29 cellular contexts compared by ENCODE assay signal in the genomic region with DNA sequence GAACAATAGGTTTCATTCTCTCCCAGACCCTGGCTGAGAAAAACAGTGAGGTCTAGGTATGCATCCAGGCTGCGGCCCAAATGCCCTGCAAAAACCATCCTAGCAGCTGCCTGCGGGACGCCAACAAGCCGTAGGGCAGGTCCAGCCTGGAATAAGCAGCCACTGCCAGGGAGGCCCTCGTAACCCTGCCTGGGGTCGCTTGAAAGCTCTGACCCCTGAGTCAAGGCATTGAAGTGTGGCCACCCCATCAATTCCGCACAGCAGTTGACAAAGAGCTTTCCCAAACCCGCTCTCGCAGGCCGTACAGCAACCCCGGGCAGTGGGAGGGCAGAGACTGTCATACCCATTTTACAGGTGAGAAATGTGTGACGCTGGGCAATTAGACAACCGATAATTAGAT. TPM values are rescaled to one million over a fixed set of nuclear protein-coding genes. Genes with fewer than 3 reads are reported as not detected.
DNase-seq lines count a peak whose midpoint lies in the region; ATAC-seq, FAIRE-seq and TF ChIP-seq lines count a peak whose summit lies in the region.
"Had no signal": no experiment of that assay in that cellular context is flagged by ENCODE, and none has a peak within 500 bp of the region (broad histone marks: within the 10 kb centered on the region; RNA-seq: fewer than 3 reads in every experiment).

No MANE protein-coding gene starts in this region.

- H3K4me3 ChIP-seq in right cardiac atrium (ENCODE audit: low read length) (no peak overlapping the region), H1 (ENCODE audit: extremely low read depth in 1 of 4, insufficient read depth in 2 of 4, low read depth in 3 of 4, low read length in 4 of 4) (no peak overlapping the region)
- H3K4me3 ChIP-seq: BLaER1, GM12878 had no signal

- H3K23me2 ChIP-seq in H1 (ENCODE audit: low read depth, low read length): no peaks in the 10 kb centered on the region

- H4K20me1 ChIP-seq in H1 (replicated peaks in 1 of 2; ENCODE audit: control insufficient read depth in 1 of 2, insufficient read depth in 2 of 2, low read length in 2 of 2): peaks cover 0 to 2% of the 10 kb centered on the region in 2 experiments
- H4K20me1 ChIP-seq: BLaER1 had no signal

- no peaks in the 10 kb centered on the region for H3K36me3 ChIP-seq in H1 (ENCODE audit: control insufficient read depth in 2 of 4, insufficient read depth in 4 of 4, low read length in 3 of 4)
- H3K36me3 ChIP-seq: BE2C had no signal

- no peak overlapping the region for H2BK15ac ChIP-seq in H1 (ENCODE audit: low read length)

- TF ChIP-seq EP300 in H1 (IDR thresholded peaks at IDR 0.05; ENCODE audit: borderline replicate concordance in 1 of 2, low read depth in 2 of 2, low read length in 2 of 2): no peak

- no peaks in the 10 kb centered on the region for H3K79me2 ChIP-seq in H1 (ENCODE audit: control insufficient read depth in 1 of 2, insufficient read depth in 2 of 2, low read length in 2 of 2)

- H3K27ac ChIP-seq in right cardiac atrium (ENCODE audit: low read length) (no peak overlapping the region), H1 (ENCODE audit: low read depth, low read length) (no peak overlapping the region)
- H3K27ac ChIP-seq: BLaER1 had no signal

- no peak overlapping the region for H3K4me2 ChIP-seq in H1 (ENCODE audit: insufficient read depth in 1 of 2, low read depth in 2 of 2, low read length in 2 of 2)
- H3K4me2 ChIP-seq: BLaER1 had no signal

- H2BK120ac ChIP-seq in H1 (replicated peaks; ENCODE audit: low read depth, low read length): no peak overlapping the region

- TF ChIP-seq RAD21 in H1 (IDR thresholded peaks at IDR 0.05 in 1 of 2, conservative IDR thresholded peaks at IDR 0.05 in 1 of 2; ENCODE audit: low read depth in 2 of 2, low read length in 2 of 2): no peak

- no peak overlapping the region for H3K4ac ChIP-seq in H1 (replicated peaks; ENCODE audit: insufficient read length, low read depth, low read length)

- no peak overlapping the region for H3K23ac ChIP-seq in H1 (ENCODE audit: insufficient read length)

- CTCF ChIA-PET in H1 (lab: Charles Lee; ENCODE audit: partially characterized antibody): interaction anchor here (0.6 kb wide), 1 partner anchor 55 kb away, joined by 3 read pairs; no protein-coding TSS in a partner anchor

- H3K79me1 ChIP-seq in H1 (ENCODE audit: low read depth, low read length): no peaks in the 10 kb centered on the region

- TF ChIP-seq CTCF in H1 (IDR thresholded peaks at IDR 0.05; ENCODE audit: control extremely low read depth in 1 of 3, insufficient read depth in 1 of 3, low read depth in 1 of 3, low read length in 3 of 3): no peak
- no peak for TF ChIP-seq CTCF in nephron progenitor cell (IDR thresholded peaks at IDR 0.05)

- no peak overlapping the region for H3K4me3 Mint-ChIP-seq in T-helper 17 cell
- no peak overlapping the region for H3K4me3 Mint-ChIP-seq in nephron progenitor cell
- H3K4me3 Mint-ChIP-seq: CD14-positive monocyte; CD4-positive, alpha-beta memory T cell; CD4-positive, CD25-positive, alpha-beta regulatory T cell; CD8-positive, alpha-beta memory T cell had no signal

- H4K8ac ChIP-seq in H1 (ENCODE audit: extremely low read depth, insufficient read depth, low read length): peak overlapping the region; percentile 38; the same call in 1 of the 2 replicates

- no peaks in the 10 kb centered on the region for H3K9me3 Mint-ChIP-seq in nephron progenitor cell
- H3K9me3 Mint-ChIP-seq: CD4-positive, alpha-beta memory T cell; CD4-positive, CD25-positive, alpha-beta regulatory T cell; CD8-positive, alpha-beta memory T cell had no signal

- DNase-seq in left cardiac atrium: peak; percentile 12
- no peak for DNase-seq in right cardiac atrium
- DNase-seq in T-helper 17 cell: no peak
- no peak for DNase-seq in H1 (ENCODE audit: low read depth in 1 of 2, low spot score in 2 of 2)
- peak; percentile 33 for DNase-seq in nephron progenitor cell
- DNase-seq in HuH-7 (ENCODE audit: low spot score): no peak
- DNase-seq in GOT3 (lab: John Stamatoyannopoulos, UW): no peak
- DNase-seq in urothelium cell line (ENCODE audit: low spot score): no peak
- DNase-seq: 8988T; ACHN; BE2C; C1 segment of cervical spinal cord; CD4-positive, alpha-beta memory T cell; CD4-positive, CD25-positive, alpha-beta regulatory T cell; CD8-positive, alpha-beta memory T cell; COR-L47; DMS 273 treated with DMSO at 0.1 percent for 48 hours; DMS153; DMS53; DMS79; DND-41; EL; GDM1 had no signal

- no peak overlapping the region for H3K18ac ChIP-seq in H1 (ENCODE audit: extremely low read depth, low read length)

- no peak for TF ChIP-seq POLR2A in H1 (IDR thresholded peaks at IDR 0.05; ENCODE audit: control extremely low read depth in 1 of 2, low read depth in 2 of 2, low read length in 2 of 2)

- POLR2A ChIA-PET in H1 (lab: Charles Lee; ENCODE audit: partially characterized antibody): no interaction called here

- H3K9me3 ChIP-seq in right cardiac atrium (ENCODE audit: control insufficient read depth, low read length) (no peaks in the 10 kb centered on the region), T-helper 17 cell (ENCODE audit: control insufficient read depth, low read length, poor library complexity, severe bottlenecking) (no peaks in the 10 kb centered on the region), H1 (ENCODE audit: insufficient read depth in 2 of 2, low read depth in 1 of 2, low read length in 1 of 2) (no peaks in the 10 kb centered on the region)
- H3K9me3 ChIP-seq: BE2C, BLaER1 had no signal

- H3K14ac ChIP-seq in H1 (ENCODE audit: insufficient read length): no peak overlapping the region

- no peak overlapping the region for H3K9ac ChIP-seq in H1 (replicated peaks in 1 of 4; ENCODE audit: extremely low read depth in 1 of 4, low read depth in 3 of 4, low read length in 3 of 4)
- H3K9ac ChIP-seq: BLaER1 had no signal

- intact Hi-C loops in left cardiac atrium (cut with DNase I): no loop called here
- intact Hi-C loops in right cardiac atrium (cut with DNase I): no loop called here

- H3K27me3 Mint-ChIP-seq in T-helper 17 cell (no peaks in the 10 kb centered on the region), nephron progenitor cell (ENCODE audit: low read depth, poor library complexity) (no peaks in the 10 kb centered on the region)
- H3K27me3 Mint-ChIP-seq: CD4-positive, alpha-beta memory T cell; CD4-positive, CD25-positive, alpha-beta regulatory T cell; CD8-positive, alpha-beta memory T cell had no signal

- H3K36me3 Mint-ChIP-seq in T-helper 17 cell (ENCODE audit: low read depth) (no peaks in the 10 kb centered on the region), nephron progenitor cell (ENCODE audit: low read depth) (peaks cover 22% of the 10 kb centered on the region)
- H3K36me3 Mint-ChIP-seq: CD4-positive, CD25-positive, alpha-beta regulatory T cell; CD8-positive, alpha-beta memory T cell had no signal

- no peaks in the 10 kb centered on the region for H3K4me1 ChIP-seq in right cardiac atrium (ENCODE audit: control insufficient read depth, insufficient read depth, low read length)
- no peaks in the 10 kb centered on the region; a peak in 1 of 7 replicates for H3K4me1 ChIP-seq in H1 (replicated peaks in 1 of 4; ENCODE audit: control insufficient read depth in 3 of 4, insufficient read depth in 4 of 4, low read length in 3 of 4)
- H3K4me1 ChIP-seq: BLaER1 had no signal

- H4K5ac ChIP-seq in H1 (ENCODE audit: insufficient read length, low read depth, low read length): no peak overlapping the region

- no peak overlapping the region for H2AFZ ChIP-seq in H1 (ENCODE audit: low read length)

- whole genome bisulfite sequencing in right cardiac atrium: 89% methylated on average over 13 of the region's 13 CpGs
- 81% methylated on average over 13 of the region's 13 CpGs; no CpG with 5 or more reads in 1 of the 2 experiments for WGBS in H1 (ENCODE audit: extremely low coverage in 1 of 2, insufficient coverage in 1 of 2, insufficient read length in 1 of 2, insufficient replicate concordance in 2 of 2, low coverage in 1 of 2, low lambda C conversion rate in 2 of 2, missing lambda C conversion rate in 1 of 2), 2 experiments

- peaks cover 5% of the 10 kb centered on the region for H3K4me1 Mint-ChIP-seq in T-helper 17 cell
- peaks cover 30% of the 10 kb centered on the region for H3K4me1 Mint-ChIP-seq in nephron progenitor cell
- H3K4me1 Mint-ChIP-seq: CD14-positive monocyte; CD4-positive, alpha-beta memory T cell; CD4-positive, CD25-positive, alpha-beta regulatory T cell; CD8-positive, alpha-beta memory T cell had no signal

- peak overlapping the region; percentile 37 for H3K27ac Mint-ChIP-seq in T-helper 17 cell
- no peak overlapping the region for H3K27ac Mint-ChIP-seq in nephron progenitor cell
- H3K27ac Mint-ChIP-seq: CD14-positive monocyte; CD4-positive, alpha-beta memory T cell; CD4-positive, CD25-positive, alpha-beta regulatory T cell; CD8-positive, alpha-beta memory T cell had no signal

- H3K27me3 ChIP-seq in right cardiac atrium (ENCODE audit: control insufficient read depth, insufficient read depth): no peaks in the 10 kb centered on the region
- no peaks in the 10 kb centered on the region for H3K27me3 ChIP-seq in H1 (replicated peaks in 1 of 4; ENCODE audit: control insufficient read depth in 3 of 4, extremely low read depth in 1 of 4, insufficient read depth in 3 of 4, low read length in 3 of 4)
- H3K27me3 ChIP-seq: BE2C, BLaER1 had no signal

- no peak overlapping the region for H2BK12ac ChIP-seq in H1 (ENCODE audit: low read depth, low read length)

- no peak overlapping the region for H3K56ac ChIP-seq in H1 (replicated peaks; ENCODE audit: insufficient read length, low read depth, low read length)

- no peak for ATAC-seq in left cardiac atrium
- no peak for ATAC-seq in right cardiac atrium
- ATAC-seq in T-helper 17 cell: no peak
- ATAC-seq: GM12878 had no signal

- FAIRE-seq in H1 (lab: Jason Lieb, UNC): no peak
- FAIRE-seq in urothelium cell line (lab: Jason Lieb, UNC): no peak
- FAIRE-seq: A204.1, GM12878, GM12892, GM18507 had no signal

- no peak overlapping the region for H4K91ac ChIP-seq in H1 (replicated peaks; ENCODE audit: insufficient read length, low read length)

- H2AK5ac ChIP-seq in H1 (ENCODE audit: low read depth, low read length): no peak overlapping the region

- H2BK20ac ChIP-seq in H1 (ENCODE audit: low read length): no peak overlapping the region

- no peak overlapping the region for H2BK5ac ChIP-seq in H1 (ENCODE audit: low read depth, low read length)

RNA-seq across cellular contexts. Expression of gene TRPV1, which starts 11.1 kb away (rescaled TPM):
- total RNA-seq in left cardiac atrium (1 to 10 TPM; 3.3 to 3.4 TPM), right cardiac atrium (1 to 10 TPM; 3.5 to 4.6 (median 3.7) TPM), T-helper 17 cell (1 to 10 TPM; 3.2 to 4.0 TPM)
- polyA plus RNA-seq in right cardiac atrium (3.6 TPM), H1 (2011; rRNA removed) (3.0 and 3.5 TPM in 2 replicates)
- 2.5 and 3.0 TPM in 2 replicates for total RNA-seq in H1 (2021; fragmentation: NEBNext Ultra II Directional; extraction: Animal tissue kit (Norgen Biotek cat#: 25700))
- 3.4 TPM for polyA plus RNA-seq in H1 (2011; cell fraction: cytosol; rRNA removed)
- polyA plus RNA-seq in H1 (2011; cell fraction: nucleus; rRNA removed): 10.8 TPM
- 2.8 to 3.6 TPM (median 3.5 TPM) in 4 replicates for polyA plus RNA-seq in H1 (2012, experiment 1 of 2)
- polyA plus RNA-seq in H1 (2012, experiment 2 of 2): 1.5 TPM
- polyA plus RNA-seq in H1 (2013, experiment 1 of 2): 2.1 TPM
- polyA plus RNA-seq in H1 (2013, experiment 2 of 2): 1.9 TPM
- polyA minus RNA-seq in H1 (2011; rRNA and poly(A)+ RNA removed): 3.5 and 4.8 TPM in 2 replicates
- polyA minus RNA-seq in H1 (2011; cell fraction: cytosol; rRNA and poly(A)+ RNA removed): 0.88 TPM
- 3.9 TPM for polyA minus RNA-seq in H1 (2011; cell fraction: nucleus; rRNA and poly(A)+ RNA removed)
- polyA plus RNA-seq: CD14-positive monocyte had no signal

RNA-seq across cellular contexts. Expression of gene SHPK, which starts 38.0 kb away (rescaled TPM):
- 1 to 10 TPM; 4.6 to 6.1 TPM for total RNA-seq in left cardiac atrium
- total RNA-seq in right cardiac atrium: 1 to 10 TPM; 4.6 to 5.8 (median 4.9) TPM
- 2.9 TPM for polyA plus RNA-seq in right cardiac atrium
- total RNA-seq in T-helper 17 cell: 1 to 10 TPM; 5.3 to 6.4 TPM
- total RNA-seq in H1 (2021; fragmentation: NEBNext Ultra II Directional; extraction: Animal tissue kit (Norgen Biotek cat#: 25700)): 36.7 and 37.3 TPM in 2 replicates
- polyA plus RNA-seq in H1 (2011; rRNA removed): 28.6 and 35.5 TPM in 2 replicates
- 31.3 TPM for polyA plus RNA-seq in H1 (2011; cell fraction: cytosol; rRNA removed)
- polyA plus RNA-seq in H1 (2011; cell fraction: nucleus; rRNA removed): 30.6 TPM
- 23.2 to 29.6 TPM (median 26.8 TPM) in 4 replicates for polyA plus RNA-seq in H1 (2012, experiment 1 of 2)
- 30.1 TPM for polyA plus RNA-seq in H1 (2012, experiment 2 of 2)
- polyA plus RNA-seq in H1 (2013, experiment 1 of 2): 17.8 TPM
- 18.5 TPM for polyA plus RNA-seq in H1 (2013, experiment 2 of 2)
- 52.4 and 60.5 TPM in 2 replicates for polyA minus RNA-seq in H1 (2011; rRNA and poly(A)+ RNA removed)
- polyA minus RNA-seq in H1 (2011; cell fraction: cytosol; rRNA and poly(A)+ RNA removed): 28.8 TPM
- 26.7 TPM for polyA minus RNA-seq in H1 (2011; cell fraction: nucleus; rRNA and poly(A)+ RNA removed)

RNA-seq across cellular contexts. Expression of gene CTNS, which starts 38.5 kb away (rescaled TPM):
- total RNA-seq in left cardiac atrium: 1 to 10 TPM; 8.3 to 9.6 TPM
- total RNA-seq in right cardiac atrium: 10 to 100 TPM in 1 of 4 donors, 1 to 10 TPM in 3; 7.7 to 10.5 (median 8.4) TPM
- polyA plus RNA-seq in right cardiac atrium: 7.4 TPM
- total RNA-seq in T-helper 17 cell: 1 to 10 TPM; 6.9 to 7.4 TPM
- 12.9 and 16.4 TPM in 2 replicates for total RNA-seq in H1 (2021; fragmentation: NEBNext Ultra II Directional; extraction: Animal tissue kit (Norgen Biotek cat#: 25700))
- polyA plus RNA-seq in H1 (2011; rRNA removed): 11.6 and 13.1 TPM in 2 replicates
- polyA plus RNA-seq in H1 (2011; cell fraction: cytosol; rRNA removed): 11.9 TPM
- polyA plus RNA-seq in H1 (2011; cell fraction: nucleus; rRNA removed): 22.3 TPM
- 13.0 to 16.4 TPM (median 15.1 TPM) in 4 replicates for polyA plus RNA-seq in H1 (2012, experiment 1 of 2)
- polyA plus RNA-seq in H1 (2012, experiment 2 of 2): 19.1 TPM
- 22.0 TPM for polyA plus RNA-seq in H1 (2013, experiment 1 of 2)
- polyA plus RNA-seq in H1 (2013, experiment 2 of 2): 21.1 TPM
- polyA minus RNA-seq in H1 (2011; rRNA and poly(A)+ RNA removed): 12.1 and 12.4 TPM in 2 replicates
- polyA minus RNA-seq in H1 (2011; cell fraction: cytosol; rRNA and poly(A)+ RNA removed): 6.5 TPM
- polyA minus RNA-seq in H1 (2011; cell fraction: nucleus; rRNA and poly(A)+ RNA removed): 13.1 TPM

RNA-seq across cellular contexts. Expression of gene TRPV3, which starts 40.5 kb away (rescaled TPM):
- 1 to 10 TPM; 1.2 to 2.1 TPM for total RNA-seq in left cardiac atrium
- 1 to 10 TPM; 2.6 to 3.3 (median 2.8) TPM for total RNA-seq in right cardiac atrium
- polyA plus RNA-seq in right cardiac atrium: 1.6 TPM
- total RNA-seq in T-helper 17 cell: under 1 TPM; 0.27 to 0.55 TPM
- total RNA-seq in H1 (2021; fragmentation: NEBNext Ultra II Directional; extraction: Animal tissue kit (Norgen Biotek cat#: 25700)): 0.40 and 0.56 TPM in 2 replicates
- polyA plus RNA-seq in H1 (2011; rRNA removed): 1.0 and 1.1 TPM in 2 replicates
- 1.6 TPM for polyA plus RNA-seq in H1 (2011; cell fraction: cytosol; rRNA removed)
- polyA plus RNA-seq in H1 (2011; cell fraction: nucleus; rRNA removed): 3.0 TPM
- polyA plus RNA-seq in H1 (2012, experiment 1 of 2): 0.55 to 0.91 TPM (median 0.73 TPM) in 4 replicates
- 0.12 TPM for polyA plus RNA-seq in H1 (2012, experiment 2 of 2)
- polyA plus RNA-seq in H1 (2013, experiment 1 of 2): 0.36 TPM
- polyA plus RNA-seq in H1 (2013, experiment 2 of 2): 0.28 TPM
- polyA minus RNA-seq in H1 (2011; rRNA and poly(A)+ RNA removed): 1.9 and 5.2 TPM in 2 replicates
- polyA minus RNA-seq in H1 (2011; cell fraction: cytosol; rRNA and poly(A)+ RNA removed): 1.3 TPM
- polyA minus RNA-seq in H1 (2011; cell fraction: nucleus; rRNA and poly(A)+ RNA removed): 1.9 TPM
- polyA plus RNA-seq: CD14-positive monocyte; CD4-positive, alpha-beta memory T cell had no signal

Comparison
In these comparisons a context has a peak if more than half of its experiments do, and no peak if none do; other contexts are left out.
1. DNase-seq: peak in left cardiac atrium (single experiment) and nephron progenitor cell (single experiment); none in right cardiac atrium (0 of 3), T-helper 17 cell (0 of 3), H1 (0 of 2), HuH-7 (single experiment), GOT3 (single experiment) and urothelium cell line (single experiment).